16 cellular contexts compared by ENCODE assay signal in the genomic region with DNA sequence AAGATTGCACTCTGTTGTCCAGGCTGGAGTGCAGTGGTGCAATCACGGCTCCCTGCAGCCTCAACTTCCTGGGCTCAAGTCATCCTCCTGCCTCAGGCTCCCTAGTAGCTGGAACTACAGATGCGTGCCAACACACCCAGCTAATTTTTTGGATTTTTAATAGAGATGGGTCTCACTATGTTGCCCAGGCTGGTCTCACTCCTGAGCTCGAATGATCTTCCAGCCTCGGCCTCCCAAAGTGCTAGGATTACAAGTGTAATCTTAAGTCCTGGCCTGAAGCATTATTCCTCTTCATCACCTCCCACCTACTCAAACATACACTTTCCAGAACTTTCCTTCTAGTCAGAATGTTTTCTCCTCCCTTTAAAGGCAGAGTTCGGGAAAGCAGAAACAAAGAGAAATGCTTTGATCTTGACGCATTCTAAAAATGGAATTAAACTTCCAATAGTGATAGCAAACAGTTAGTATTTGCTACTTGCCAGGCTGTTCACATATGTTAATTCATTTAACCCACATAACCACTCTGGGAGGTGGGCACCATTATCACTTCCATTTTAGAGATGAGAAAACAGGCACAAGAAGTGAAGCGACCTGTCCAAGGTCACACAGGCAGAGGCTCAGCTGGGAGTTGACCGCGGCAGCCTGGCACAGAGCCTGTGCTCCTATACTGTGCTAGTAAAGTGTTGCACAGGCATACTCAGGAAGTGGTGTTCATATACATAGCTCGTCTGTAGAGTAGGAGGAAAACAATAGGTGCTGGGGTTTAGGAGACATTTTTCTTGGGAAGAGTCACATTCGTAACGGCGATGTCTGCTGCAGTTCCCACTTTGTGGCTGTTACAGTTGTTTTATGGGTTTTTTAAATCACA. TPM values are rescaled to one million over a fixed set of nuclear protein-coding genes. Genes with fewer than 3 reads are reported as not detected.
DNase-seq lines count a peak whose midpoint lies in the region; ATAC-seq, FAIRE-seq and TF ChIP-seq lines count a peak whose summit lies in the region.
"Had no signal": no experiment of that assay in that cellular context is flagged by ENCODE, and none has a peak within 500 bp of the region (broad histone marks: within the 10 kb centered on the region; RNA-seq: fewer than 3 reads in every experiment).

No MANE protein-coding gene starts in this region.

- H2AFZ ChIP-seq in GM23338, result no peak overlapping the region

- no peak for DNase-seq in stimulated activated naive CD8-positive, alpha-beta T cell treated with anti-CD3 and anti-CD28 coated beads, Interleukin-15, Interleukin-2, amounts not matched to agents 100 U/mL and 50 U/mL, for 24 hours
- DNase-seq in UCSD-AML1 (lab: John Stamatoyannopoulos, UW; ENCODE audit: unreplicated experiment), result peak; percentile 27
- peak; percentile 57 to 63 for DNase-seq in left colon
- no peak for DNase-seq in GM23338 (ENCODE audit: low spot score)
- no peak for DNase-seq in H54 (ENCODE audit: insufficient read length, low spot score)
- DNase-seq: activated CD4-positive, alpha-beta T cell treated with anti-CD3 and anti-CD28 coated beads, Interleukin-2, amount 50 U/mL, for 1 hour; BE2C; NCI-H2029; thyroid gland had no signal

- no peaks in the 10 kb centered on the region for H3K27me3 ChIP-seq in GM23338 (ENCODE audit: insufficient read depth)
- H3K27me3 ChIP-seq: BE2C, thyroid gland had no signal

- peaks cover 50% of the 10 kb centered on the region for H3K4me1 Mint-ChIP-seq in stimulated activated naive CD8-positive, alpha-beta T cell treated with anti-CD3 and anti-CD28 coated beads, Interleukin-15, Interleukin-2, amounts not matched to agents 100 ng/mL and 50 ng/mL, for 24 hours (ENCODE audit: low read depth)
- peaks cover 59% of the 10 kb centered on the region for H3K4me1 Mint-ChIP-seq in GM23338

- peak overlapping the region; percentile 54 for H3K27ac Mint-ChIP-seq in stimulated activated naive CD8-positive, alpha-beta T cell treated with anti-CD3 and anti-CD28 coated beads, Interleukin-15, Interleukin-2, amounts not matched to agents 100 ng/mL and 50 ng/mL, for 24 hours
- H3K27ac Mint-ChIP-seq in GM23338, result no peak overlapping the region; the same call in 1 of the 2 replicates

- no peak overlapping the region for H3K27ac ChIP-seq in GM23338 (ENCODE audit: low read depth)
- H3K27ac ChIP-seq: thyroid gland had no signal

- H3K36me3 ChIP-seq in GM23338 (ENCODE audit: insufficient read depth), result no peaks in the 10 kb centered on the region
- H3K36me3 ChIP-seq: BE2C, thyroid gland had no signal

- peaks cover 48% of the 10 kb centered on the region for H3F3A ChIP-seq in GM23338 (replicated peaks; ENCODE audit: low read depth)

- peaks cover 43% of the 10 kb centered on the region for H3K4me1 ChIP-seq in GM23338 (ENCODE audit: insufficient read depth)

- no peaks in the 10 kb centered on the region for H3K9me3 Mint-ChIP-seq in stimulated activated naive CD8-positive, alpha-beta T cell treated with anti-CD3 and anti-CD28 coated beads, Interleukin-15, Interleukin-2, amounts not matched to agents 100 ng/mL and 50 ng/mL, for 24 hours
- peaks cover 2% of the 10 kb centered on the region; the same call in 2 of the 3 replicates for H3K9me3 Mint-ChIP-seq in GM23338

- H3K4me2 ChIP-seq in GM23338, result no peak overlapping the region

- no peaks in the 10 kb centered on the region for H4K20me1 ChIP-seq in GM23338 (replicated peaks; ENCODE audit: insufficient read depth)

- no peak for ATAC-seq in stimulated activated naive CD8-positive, alpha-beta T cell treated with anti-CD3 and anti-CD28 coated beads, Interleukin-15, Interleukin-2, amounts not matched to agents 100 U/mL and 50 U/mL, for 24 hours
- peak; percentile 19 for ATAC-seq in left colon
- ATAC-seq in GM23338, result no peak
- ATAC-seq in GM21529 (IDR thresholded peaks at IDR 0.05; ENCODE audit: unreplicated experiment), result no peak
- ATAC-seq in GM19397 (IDR thresholded peaks at IDR 0.05; ENCODE audit: unreplicated experiment), result no peak

- TF ChIP-seq POLR2A in H54 (IDR thresholded peaks at IDR 0.05; ENCODE audit: low read depth, low read length), result no peak

- no peaks in the 10 kb centered on the region for H3K27me3 Mint-ChIP-seq in stimulated activated naive CD8-positive, alpha-beta T cell treated with anti-CD3 and anti-CD28 coated beads, Interleukin-15, Interleukin-2, amounts not matched to agents 100 ng/mL and 50 ng/mL, for 24 hours
- peaks cover 28% of the 10 kb centered on the region for H3K27me3 Mint-ChIP-seq in GM23338 (ENCODE audit: insufficient read depth, low read depth, poor library complexity)

- no peaks in the 10 kb centered on the region for H3K9me2 ChIP-seq in GM23338 (ENCODE audit: insufficient read depth)

- FAIRE-seq in H54 (lab: Jason Lieb, UNC), result no peak

- H3K36me3 Mint-ChIP-seq in stimulated activated naive CD8-positive, alpha-beta T cell treated with anti-CD3 and anti-CD28 coated beads, Interleukin-15, Interleukin-2, amounts not matched to agents 100 ng/mL and 50 ng/mL, for 24 hours (ENCODE audit: low read depth), result no peaks in the 10 kb centered on the region
- H3K36me3 Mint-ChIP-seq in GM23338 (ENCODE audit: low read depth), result no peaks in the 10 kb centered on the region

- H3K79me2 ChIP-seq in GM23338 (replicated peaks; ENCODE audit: insufficient read depth), result no peaks in the 10 kb centered on the region

- intact Hi-C loops in left colon (cut with DNase I, micrococcal nuclease), result no loop called here

- no peak overlapping the region for H3K4me3 Mint-ChIP-seq in stimulated activated naive CD8-positive, alpha-beta T cell treated with anti-CD3 and anti-CD28 coated beads, Interleukin-15, Interleukin-2, amounts not matched to agents 100 ng/mL and 50 ng/mL, for 24 hours
- no peak overlapping the region; the same call in 2 of the 3 replicates for H3K4me3 Mint-ChIP-seq in GM23338

- no peak overlapping the region for H3K4me3 ChIP-seq in GM23338
- H3K4me3 ChIP-seq: thyroid gland had no signal

- TF ChIP-seq CTCF in GM23338 (conservative IDR thresholded peaks at IDR 0.05; ENCODE audit: low read depth in 2 of 2), result no peak

TF ChIP-seq in GM23338, 12 proteins besides CTCF, POLR2A, EP300 and RAD21 (continues in another document):
- TF ChIP-seq CREB1 (CRISPR knock-in tag; IDR thresholded peaks at IDR 0.05; ENCODE audit: low read depth), result no peak
- TF ChIP-seq, protein P1, sequence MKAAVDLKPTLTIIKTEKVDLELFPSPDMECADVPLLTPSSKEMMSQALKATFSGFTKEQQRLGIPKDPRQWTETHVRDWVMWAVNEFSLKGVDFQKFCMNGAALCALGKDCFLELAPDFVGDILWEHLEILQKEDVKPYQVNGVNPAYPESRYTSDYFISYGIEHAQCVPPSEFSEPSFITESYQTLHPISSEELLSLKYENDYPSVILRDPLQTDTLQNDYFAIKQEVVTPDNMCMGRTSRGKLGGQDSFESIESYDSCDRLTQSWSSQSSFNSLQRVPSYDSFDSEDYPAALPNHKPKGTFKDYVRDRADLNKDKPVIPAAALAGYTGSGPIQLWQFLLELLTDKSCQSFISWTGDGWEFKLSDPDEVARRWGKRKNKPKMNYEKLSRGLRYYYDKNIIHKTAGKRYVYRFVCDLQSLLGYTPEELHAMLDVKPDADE (IDR thresholded peaks at IDR 0.05), result no peak

RNA-seq across cellular contexts. Expression of a gene that starts 24.6 kb away (rescaled TPM):
- not detected for total RNA-seq in left colon
- not detected in 2 replicates for total RNA-seq in GM23338 (2014; rRNA removed; shearing (Covaris generic))
- polyA plus RNA-seq in GM23338 (2016; fragmentation: Nextera tagmentation; extraction: Ambion mirVana), result not detected in 2 replicates
- total RNA-seq: epithelial cell of proximal tubule, HT-29, omental fat pad had no signal
- polyA plus RNA-seq: adipose tissue had no signal

Comparison
In these comparisons a context has a peak if more than half of its experiments do, and no peak if none do; other contexts are left out.
1. DNase-seq: peak in UCSD-AML1 (single experiment) and left colon (2 of 2); none in stimulated activated naive CD8-positive, alpha-beta T cell treated with anti-CD3 and anti-CD28 coated beads, Interleukin-15, Interleukin-2, amounts not matched to agents 100 U/mL and 50 U/mL, for 24 hours (single experiment), GM23338 (single experiment) and H54 (single experiment).